23 cellular contexts compared by ENCODE assay signal in genomic region chr6:113999284-113999683, GRCh38.
"Had no signal": no experiment of that assay in that cellular context is flagged by ENCODE, and none has a peak within 500 bp of the region (broad histone marks: within the 10 kb centered on the region; RNA-seq: fewer than 3 reads in every experiment).

No MANE protein-coding gene starts in this region.

- H3K36me3 ChIP-seq: breast epithelium, pancreas, right atrium auricular region, spleen, thoracic aorta, uterus had no signal

- H3K4me1 ChIP-seq: breast epithelium, pancreas, spleen had no signal

- DNase-seq: activated CD4-positive, alpha-beta memory T cell treated with anti-CD3 and anti-CD28 coated beads, Interleukin-2, amount 10 ng/mL, durations not matched to agents 7 days and 5 days; activated CD4-positive, alpha-beta T cell treated with anti-CD3 and anti-CD28 coated beads, Interleukin-2, amount 10 ng/mL, durations not matched to agents 7 days and 5 days; activated CD4-positive, CD25-positive, alpha-beta regulatory T cell treated with anti-CD3 and anti-CD28 coated beads, Interleukin-2, amount 50 U/mL, for 72 hours; activated CD8-positive, alpha-beta memory T cell treated with anti-CD3 and anti-CD28 coated beads, Interleukin-2, amount 50 U/mL, for 48 hours; activated gamma-delta T cell; activated naive CD4-positive, alpha-beta T cell treated with anti-CD3 and anti-CD28 coated beads, Interleukin-2, amount 50 U/mL, for 16 hours; activated naive CD8-positive, alpha-beta T cell treated with anti-CD3 and anti-CD28 coated beads, Interleukin-2, amount 50 U/mL, for 24 hours; activated T-cell treated with anti-CD3 and anti-CD28 coated beads, Interleukin-2, amount 50 U/mL, for 24 hours; effector memory CD4-positive, alpha-beta T cell; islet precursor cell; left colon; naive thymus-derived CD8-positive, alpha-beta T cell; pancreas; psoas muscle; spleen; stimulated activated naive CD4-positive, alpha-beta T cell; T-helper 9 cell; trophoblast cell; uterus had no signal

- ATAC-seq: activated naive CD8-positive, alpha-beta T cell treated with anti-CD3 and anti-CD28 coated beads, Interleukin-2, amount 50 U/mL, for 24 hours; left colon; naive thymus-derived CD8-positive, alpha-beta T cell; pancreas; psoas muscle had no signal

- H3K4me3 ChIP-seq: breast epithelium, hepatocyte, pancreas, psoas muscle, right atrium auricular region, spleen, thoracic aorta, uterus had no signal

- H2AFZ ChIP-seq: hepatocyte had no signal

- H3K4me2 ChIP-seq: hepatocyte had no signal

- H3K27me3 ChIP-seq: breast epithelium, hepatocyte, pancreas, right atrium auricular region, spleen, uterus had no signal

- H3K9me3 ChIP-seq: breast epithelium, pancreas, psoas muscle, right atrium auricular region, spleen, thoracic aorta, uterus had no signal

- H3K27ac ChIP-seq: breast epithelium, hepatocyte, pancreas, psoas muscle, right atrium auricular region, spleen, thoracic aorta, uterus had no signal
